ENCODE assay signal across 19 cellular contexts in the genomic region with DNA sequence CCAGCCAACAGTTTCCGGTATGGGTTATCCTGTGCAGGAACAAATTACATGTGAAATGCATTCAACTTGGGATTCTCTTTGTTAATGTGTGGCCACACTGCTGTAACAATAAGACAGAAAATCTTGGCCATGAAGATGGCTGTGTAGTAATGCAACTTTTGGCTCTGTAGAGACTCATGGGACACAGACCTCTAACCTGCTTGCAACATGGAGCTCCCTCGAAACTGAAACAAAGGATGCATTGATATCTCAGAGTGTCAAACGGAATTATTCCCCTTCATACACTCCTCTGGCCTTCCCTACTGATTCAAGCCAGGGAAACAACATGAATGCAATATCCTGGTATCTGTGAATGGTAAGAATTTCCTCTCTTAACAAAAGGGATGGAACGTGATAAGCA.
"Had no signal": no experiment of that assay in that cellular context is flagged by ENCODE, and none has a peak within 500 bp of the region (broad histone marks: within the 10 kb centered on the region; RNA-seq: fewer than 3 reads in every experiment).

No MANE protein-coding gene starts in this region.

- H3K27me3 Mint-ChIP-seq: activated CD8-positive, alpha-beta memory T cell treated with anti-CD3 and anti-CD28 coated beads, Interleukin-2, amount 10 ng/mL, durations not matched to agents 7 days and 5 days; activated T-cell treated with anti-CD3 and anti-CD28 coated beads, Interleukin-2, amount 50 U/mL, for 24 hours; brain had no signal

- H3K9me3 Mint-ChIP-seq: T-helper 2 cell treated with Interferon-gamma antibody and Interleukin-4, amounts not matched to agents 5 μg/mL and 100 μg/mL, for 36 hours had no signal

- ATAC-seq: activated CD8-positive, alpha-beta memory T cell treated with anti-CD3 and anti-CD28 coated beads, Interleukin-2, amount 10 ng/mL, durations not matched to agents 7 days and 5 days; activated naive CD4-positive, alpha-beta T cell treated with anti-CD3 and anti-CD28 coated beads, Interleukin-2, amount 50 U/mL, for 72 hours; esophagus mucosa had no signal

- H3K36me3 ChIP-seq: gastrocnemius medialis, stomach, thyroid gland, uterus had no signal

- H3K27me3 ChIP-seq: gastrocnemius medialis, hepatocyte, stomach, thyroid gland, uterus had no signal

- H2AFZ ChIP-seq: hepatocyte had no signal

- H3K79me2 ChIP-seq: hepatocyte had no signal

- H3K4me1 ChIP-seq: gastrocnemius medialis, psoas muscle, thyroid gland, uterus had no signal

- H3K4me2 ChIP-seq: hepatocyte had no signal

- H3K4me3 ChIP-seq: gastrocnemius medialis, hepatocyte, psoas muscle, stomach, thyroid gland, uterus had no signal

- H3K9me3 ChIP-seq: gastrocnemius medialis, psoas muscle, stomach, thyroid gland, uterus had no signal

- DNase-seq: activated CD4-positive, alpha-beta T cell treated with anti-CD3 and anti-CD28 coated beads, Interleukin-2, amount 50 U/mL, for 4 hours; activated CD4-positive, CD25-positive, alpha-beta regulatory T cell treated with anti-CD3 and anti-CD28 coated beads, Interleukin-2, amount 50 U/mL, for 72 hours; activated CD8-positive, alpha-beta memory T cell treated with anti-CD3 and anti-CD28 coated beads, Interleukin-2, amount 10 ng/mL, durations not matched to agents 7 days and 5 days; activated effector memory CD4-positive, alpha-beta T cell treated with anti-CD3 and anti-CD28 coated beads, Interleukin-2, amount 50 U/mL, for 16 hours; activated T-cell treated with anti-CD3 and anti-CD28 coated beads, Interleukin-2, amount 50 U/mL, for 24 hours; amygdala; cerebellar nuclear complex; psoas muscle; stimulated activated CD4-positive, alpha-beta T cell treated with anti-CD3 and anti-CD28 coated beads, Interleukin-15, amount 100 ng/mL, for 24 hours; stomach; thyroid gland; uterus had no signal

- H3K4me1 Mint-ChIP-seq: activated CD8-positive, alpha-beta memory T cell treated with anti-CD3 and anti-CD28 coated beads, Interleukin-2, amount 10 ng/mL, durations not matched to agents 7 days and 5 days; nephron had no signal

- H3K4me3 Mint-ChIP-seq: activated CD8-positive, alpha-beta memory T cell treated with anti-CD3 and anti-CD28 coated beads, Interleukin-2, amount 10 ng/mL, durations not matched to agents 7 days and 5 days; activated T-cell treated with anti-CD3 and anti-CD28 coated beads, Interleukin-2, amount 50 U/mL, for 24 hours; brain; nephron; T-helper 2 cell treated with Interferon-gamma antibody and Interleukin-4, amounts not matched to agents 5 μg/mL and 100 μg/mL, for 36 hours had no signal

- H3K27ac Mint-ChIP-seq: activated CD8-positive, alpha-beta memory T cell treated with anti-CD3 and anti-CD28 coated beads, Interleukin-2, amount 10 ng/mL, durations not matched to agents 7 days and 5 days; activated naive CD4-positive, alpha-beta T cell treated with anti-CD3 and anti-CD28 coated beads, Interleukin-2, amount 50 U/mL, for 72 hours; activated T-cell treated with anti-CD3 and anti-CD28 coated beads, Interleukin-2, amount 50 U/mL, for 24 hours; nephron; T-helper 2 cell treated with Interferon-gamma antibody and Interleukin-4, amounts not matched to agents 5 μg/mL and 100 μg/mL, for 36 hours had no signal

- H3K36me3 Mint-ChIP-seq: activated CD8-positive, alpha-beta memory T cell treated with anti-CD3 and anti-CD28 coated beads, Interleukin-2, amount 10 ng/mL, durations not matched to agents 7 days and 5 days; activated naive CD4-positive, alpha-beta T cell treated with anti-CD3 and anti-CD28 coated beads, Interleukin-2, amount 50 U/mL, for 72 hours; brain had no signal

- H3K27ac ChIP-seq: gastrocnemius medialis, hepatocyte, psoas muscle, stomach, thyroid gland, uterus had no signal
